14 cellular contexts compared by ENCODE assay signal in the genomic region with DNA sequence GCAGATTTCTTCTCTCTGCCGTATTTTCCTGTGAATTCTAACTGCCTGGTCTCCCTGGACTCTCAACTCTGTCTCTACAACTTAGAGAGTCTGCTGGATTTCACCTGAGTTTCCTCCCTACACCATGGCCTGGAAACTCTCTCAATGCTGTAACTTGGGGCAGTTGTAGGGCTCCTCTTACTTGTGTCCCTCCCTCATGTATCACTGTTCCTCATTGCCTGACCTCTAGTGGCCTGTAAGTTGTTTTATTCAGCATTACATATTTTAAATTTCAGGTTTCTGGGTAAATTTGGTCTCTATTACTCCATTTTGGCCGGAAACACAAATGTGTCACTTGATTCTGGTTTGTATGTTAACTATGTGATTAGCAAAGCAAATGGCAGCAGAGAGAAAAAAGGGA.
A peak's percentile ranks its signal among the peaks of the same experiment; 100 is the strongest.
DNase-seq lines count a peak whose midpoint lies in the region; ATAC-seq and TF ChIP-seq lines count a peak whose summit lies in the region.
"Had no signal": no experiment of that assay in that cellular context is flagged by ENCODE, and none has a peak within 500 bp of the region (broad histone marks: within the 10 kb centered on the region; RNA-seq: fewer than 3 reads in every experiment).

No MANE protein-coding gene starts in this region.

- H3K27ac Mint-ChIP-seq in chondrocyte (ENCODE audit: unreplicated experiment) (peak overlapping the region; percentile 37), nephron progenitor cell (peak overlapping the region; percentile 71), T-helper 17 cell (no peak overlapping the region)
- no peak overlapping the region for H3K27ac Mint-ChIP-seq in effector memory CD8-positive, alpha-beta T cell
- H3K27ac Mint-ChIP-seq: activated naive CD8-positive, alpha-beta T cell treated with anti-CD3 and anti-CD28 coated beads for 36 hours had no signal

- peak; percentile 23 for DNase-seq in NB4 (ENCODE audit: low read depth)
- no peak for DNase-seq in chondrocyte (ENCODE audit: low spot score)
- DNase-seq in nephron progenitor cell, result no peak
- DNase-seq in T-helper 17 cell, result no peak
- no peak for DNase-seq in effector memory CD8-positive, alpha-beta T cell
- DNase-seq: activated naive CD8-positive, alpha-beta T cell treated with anti-CD3 and anti-CD28 coated beads for 36 hours; cortex of kidney; left colon; NCI-H2171 treated with DMSO at 0.1 percent for 48 hours; RPMI8226; testis had no signal

- no peaks in the 10 kb centered on the region for H3K27me3 Mint-ChIP-seq in chondrocyte (ENCODE audit: low read depth)
- H3K27me3 Mint-ChIP-seq in nephron progenitor cell (ENCODE audit: low read depth, poor library complexity), result peaks cover 3% of the 10 kb centered on the region
- H3K27me3 Mint-ChIP-seq in T-helper 17 cell, result peaks cover 6% of the 10 kb centered on the region
- H3K27me3 Mint-ChIP-seq in effector memory CD8-positive, alpha-beta T cell, result peaks cover 0 to 7% of the 10 kb centered on the region in 2 donors
- H3K27me3 Mint-ChIP-seq: activated naive CD8-positive, alpha-beta T cell treated with anti-CD3 and anti-CD28 coated beads for 36 hours had no signal

- TF ChIP-seq CTCF in GM12873 (IDR thresholded peaks at IDR 0.05; ENCODE audit: insufficient read depth, low read depth, low read length, missing control alignments), result peak; percentile 5
- no peak for TF ChIP-seq CTCF in NB4 (IDR thresholded peaks at IDR 0.05; ENCODE audit: low read depth, low read length)
- peak; percentile 63 for TF ChIP-seq CTCF in chondrocyte (IDR thresholded peaks at IDR 0.05)
- TF ChIP-seq CTCF in nephron progenitor cell (IDR thresholded peaks at IDR 0.05), result no peak

- H3K4me3 ChIP-seq in NB4 (ENCODE audit: low read depth, low read length), result no peak overlapping the region
- H3K4me3 ChIP-seq: testis had no signal

- no peak for ATAC-seq in HG02884 (IDR thresholded peaks at IDR 0.05; ENCODE audit: unreplicated experiment)
- ATAC-seq in T-helper 17 cell, result no peak
- no peak for ATAC-seq in effector memory CD8-positive, alpha-beta T cell (replicated peaks)
- ATAC-seq: left colon had no signal

- H3K4me3 Mint-ChIP-seq in chondrocyte (ENCODE audit: unreplicated experiment) (no peak overlapping the region), nephron progenitor cell (no peak overlapping the region), T-helper 17 cell (no peak overlapping the region)
- no peak overlapping the region for H3K4me3 Mint-ChIP-seq in effector memory CD8-positive, alpha-beta T cell
- H3K4me3 Mint-ChIP-seq: activated naive CD8-positive, alpha-beta T cell treated with anti-CD3 and anti-CD28 coated beads for 36 hours; neural crest cell had no signal

- H3K9me3 ChIP-seq in T-helper 17 cell (ENCODE audit: control insufficient read depth, low read length, poor library complexity, severe bottlenecking), result no peaks in the 10 kb centered on the region
- H3K9me3 ChIP-seq: testis had no signal

- no peak for TF ChIP-seq POLR2A in NB4 (IDR thresholded peaks at IDR 0.05; ENCODE audit: extremely low read depth, insufficient read length)

- H3K4me1 Mint-ChIP-seq in chondrocyte (ENCODE audit: low read depth) (peaks cover 53% of the 10 kb centered on the region), nephron progenitor cell (peaks cover 43% of the 10 kb centered on the region), T-helper 17 cell (no peaks in the 10 kb centered on the region)
- no peaks in the 10 kb centered on the region for H3K4me1 Mint-ChIP-seq in effector memory CD8-positive, alpha-beta T cell (ENCODE audit: low read depth in 2 of 2)
- H3K4me1 Mint-ChIP-seq: activated naive CD8-positive, alpha-beta T cell treated with anti-CD3 and anti-CD28 coated beads for 36 hours; neural crest cell had no signal

- H3K9me3 Mint-ChIP-seq in chondrocyte (ENCODE audit: low read depth), result peaks cover 5% of the 10 kb centered on the region
- H3K9me3 Mint-ChIP-seq in nephron progenitor cell, result peaks cover 24% of the 10 kb centered on the region
- no peaks in the 10 kb centered on the region for H3K9me3 Mint-ChIP-seq in effector memory CD8-positive, alpha-beta T cell
- H3K9me3 Mint-ChIP-seq: neural crest cell had no signal

- H3K36me3 Mint-ChIP-seq in chondrocyte (ENCODE audit: low read depth), result peaks cover 4% of the 10 kb centered on the region
- peaks cover 10% of the 10 kb centered on the region for H3K36me3 Mint-ChIP-seq in nephron progenitor cell (ENCODE audit: low read depth)
- H3K36me3 Mint-ChIP-seq in T-helper 17 cell (ENCODE audit: low read depth), result no peaks in the 10 kb centered on the region
- no peaks in the 10 kb centered on the region for H3K36me3 Mint-ChIP-seq in effector memory CD8-positive, alpha-beta T cell (ENCODE audit: insufficient read depth)
- H3K36me3 Mint-ChIP-seq: activated naive CD8-positive, alpha-beta T cell treated with anti-CD3 and anti-CD28 coated beads for 36 hours had no signal

Comparison
In these comparisons a context has a peak if more than half of its experiments do, and no peak if none do; other contexts are left out.
1. CTCF ChIP-seq: peak in GM12873 (single experiment) and chondrocyte (single experiment); none in NB4 (single experiment) and nephron progenitor cell (single experiment).
2. H3K27ac Mint-ChIP-seq: peak in chondrocyte (single experiment) and nephron progenitor cell (single experiment); none in T-helper 17 cell (single experiment) and effector memory CD8-positive, alpha-beta T cell (0 of 2).